ENCODE assay signal across 1 cellular context in the genomic region with DNA sequence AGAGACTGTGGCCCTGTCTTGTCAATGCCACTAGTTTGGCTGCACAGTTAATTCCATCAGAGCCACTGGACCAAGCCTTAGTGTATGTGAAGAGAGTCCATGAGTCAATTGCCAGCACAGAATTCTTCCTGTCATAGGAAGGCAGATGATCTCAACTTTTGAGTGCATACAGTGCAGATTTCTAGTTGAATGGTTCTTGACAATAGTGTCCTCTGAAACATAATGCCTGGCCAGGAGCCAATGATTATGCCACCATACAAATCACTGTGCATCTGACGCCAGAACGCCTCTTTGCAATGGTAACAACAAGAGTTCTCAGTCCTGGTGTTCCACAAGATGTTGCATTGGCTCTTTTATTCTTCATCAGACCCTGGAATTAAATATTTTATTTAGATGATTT.
TF ChIP-seq lines count a peak whose summit lies in the region.

No MANE protein-coding gene starts in this region.

TF ChIP-seq in GM23338, 12 proteins besides CTCF, POLR2A, EP300 and RAD21 (continued from another document):
- TF ChIP-seq, protein P1, sequence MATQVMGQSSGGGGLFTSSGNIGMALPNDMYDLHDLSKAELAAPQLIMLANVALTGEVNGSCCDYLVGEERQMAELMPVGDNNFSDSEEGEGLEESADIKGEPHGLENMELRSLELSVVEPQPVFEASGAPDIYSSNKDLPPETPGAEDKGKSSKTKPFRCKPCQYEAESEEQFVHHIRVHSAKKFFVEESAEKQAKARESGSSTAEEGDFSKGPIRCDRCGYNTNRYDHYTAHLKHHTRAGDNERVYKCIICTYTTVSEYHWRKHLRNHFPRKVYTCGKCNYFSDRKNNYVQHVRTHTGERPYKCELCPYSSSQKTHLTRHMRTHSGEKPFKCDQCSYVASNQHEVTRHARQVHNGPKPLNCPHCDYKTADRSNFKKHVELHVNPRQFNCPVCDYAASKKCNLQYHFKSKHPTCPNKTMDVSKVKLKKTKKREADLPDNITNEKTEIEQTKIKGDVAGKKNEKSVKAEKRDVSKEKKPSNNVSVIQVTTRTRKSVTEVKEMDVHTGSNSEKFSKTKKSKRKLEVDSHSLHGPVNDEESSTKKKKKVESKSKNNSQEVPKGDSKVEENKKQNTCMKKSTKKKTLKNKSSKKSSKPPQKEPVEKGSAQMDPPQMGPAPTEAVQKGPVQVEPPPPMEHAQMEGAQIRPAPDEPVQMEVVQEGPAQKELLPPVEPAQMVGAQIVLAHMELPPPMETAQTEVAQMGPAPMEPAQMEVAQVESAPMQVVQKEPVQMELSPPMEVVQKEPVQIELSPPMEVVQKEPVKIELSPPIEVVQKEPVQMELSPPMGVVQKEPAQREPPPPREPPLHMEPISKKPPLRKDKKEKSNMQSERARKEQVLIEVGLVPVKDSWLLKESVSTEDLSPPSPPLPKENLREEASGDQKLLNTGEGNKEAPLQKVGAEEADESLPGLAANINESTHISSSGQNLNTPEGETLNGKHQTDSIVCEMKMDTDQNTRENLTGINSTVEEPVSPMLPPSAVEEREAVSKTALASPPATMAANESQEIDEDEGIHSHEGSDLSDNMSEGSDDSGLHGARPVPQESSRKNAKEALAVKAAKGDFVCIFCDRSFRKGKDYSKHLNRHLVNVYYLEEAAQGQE (IDR thresholded peaks at IDR 0.05; ENCODE audit: unreplicated experiment), result no peak
